ENCODE assay signal across 8 cellular contexts in the genomic region with DNA sequence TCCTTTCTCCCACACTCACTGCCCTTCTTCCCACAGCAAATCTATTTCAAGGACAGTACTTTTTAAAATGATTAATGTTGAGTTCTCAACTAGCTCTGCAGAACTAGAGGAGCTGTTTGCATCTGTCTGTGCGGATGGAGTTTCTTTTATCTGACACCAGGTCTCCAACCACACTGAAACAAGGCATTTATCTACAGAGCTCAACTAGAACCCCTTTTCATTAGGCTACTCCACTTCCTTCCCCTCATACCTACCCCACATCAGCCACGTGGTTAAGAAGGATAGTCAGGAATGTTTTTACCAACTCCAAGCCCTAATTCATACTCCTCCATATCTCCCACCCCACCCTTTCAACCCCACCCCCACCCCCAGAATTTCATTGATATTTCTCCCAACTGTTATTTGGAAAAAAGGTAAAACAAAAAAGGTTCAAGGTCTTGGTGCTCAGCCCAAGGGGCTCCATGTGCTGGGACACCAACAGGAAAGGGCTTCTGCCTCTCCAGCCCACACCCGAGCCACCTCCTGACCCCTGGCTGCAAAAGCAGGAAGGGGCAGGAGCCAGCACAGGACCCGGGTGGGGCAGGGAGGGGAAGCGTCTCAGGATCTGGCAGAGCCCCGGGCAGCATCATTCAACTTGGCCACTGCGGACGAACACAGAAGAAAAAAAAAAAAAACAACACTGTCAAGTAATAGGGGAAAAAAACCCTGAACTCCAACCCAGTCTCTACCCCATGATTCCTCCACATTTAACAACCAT. TPM values are rescaled to one million over a fixed set of nuclear protein-coding genes. Genes with fewer than 3 reads are reported as not detected.
DNase-seq lines count a peak whose midpoint lies in the region; ATAC-seq and TF ChIP-seq lines count a peak whose summit lies in the region.

No MANE protein-coding gene starts in this region.

- no peaks in the 10 kb centered on the region for H3K27me3 ChIP-seq in mammary epithelial cell (ENCODE audit: insufficient read depth, low read length)
- H3K27me3 ChIP-seq in lung (ENCODE audit: control insufficient read depth, insufficient read depth): no peaks in the 10 kb centered on the region
- H3K27me3 ChIP-seq in transverse colon: no peaks in the 10 kb centered on the region

- TSS peak; percentile 68 for BruUV-seq in mammary epithelial cell (replicated peaks; lab: Mats Ljungman, UMichigan)

- ATAC-seq in lung (ENCODE audit: insufficient read depth, low FRiP score): no peak

- H3K27ac Mint-ChIP-seq in activated CD4-positive, alpha-beta T cell treated with anti-CD3 and anti-CD28 coated beads, Interleukin-2, amount 10 ng/mL, durations not matched to agents 24 days and 14 days: peak overlapping the region; percentile 82

- H3K4me3 ChIP-seq in mammary epithelial cell (replicated peaks in 1 of 3; ENCODE audit: insufficient read depth in 1 of 3, low read depth in 2 of 3, low read length in 3 of 3) (no peak overlapping the region), lung (no peak overlapping the region), transverse colon (no peak overlapping the region)

- intact Hi-C loops in activated CD4-positive, alpha-beta T cell treated with anti-CD3 and anti-CD28 coated beads, Interleukin-2, amount 10 ng/mL, durations not matched to agents 24 days and 14 days (cut with micrococcal nuclease): loop anchor here (5.0 kb wide), 2 partner anchors 135 to 160 kb away; partner anchors contain the start of gene TARS2
- intact Hi-C loops in mammary epithelial cell (cut with micrococcal nuclease): loop anchor here (10.0 kb wide), 1 partner anchor 148 kb away; no protein-coding TSS in a partner anchor
- intact Hi-C loops in transverse colon (cut with DNase I; ENCODE audit: low total_unique reads): no loop called here

- H2AFZ ChIP-seq in mammary epithelial cell (ENCODE audit: low read depth, low read length): no peak overlapping the region

- TF ChIP-seq EP300 in transverse colon (IDR thresholded peaks at IDR 0.05; ENCODE audit: low read depth): no peak

- H3K36me3 ChIP-seq in mammary epithelial cell (ENCODE audit: insufficient read depth, low read length) (peaks cover 24% of the 10 kb centered on the region), lung (ENCODE audit: control insufficient read depth in 2 of 2, insufficient read depth in 2 of 2, low read length in 2 of 2) (peaks cover 22 to 36% of the 10 kb centered on the region in 2 donors), transverse colon (peaks cover 0 to 52% (median 17%) of the 10 kb centered on the region in 4 donors)

- H3K4me1 ChIP-seq in mammary epithelial cell (ENCODE audit: insufficient read depth, low read length): peaks cover 69% of the 10 kb centered on the region
- H3K4me1 ChIP-seq in lung (ENCODE audit: control insufficient read depth in 2 of 2, insufficient read depth in 2 of 2, low read length in 2 of 2): peaks cover 5 to 26% of the 10 kb centered on the region in 2 donors
- H3K4me1 ChIP-seq in transverse colon: peaks cover 13 to 40% (median 22%) of the 10 kb centered on the region in 4 donors

- H3K9me3 ChIP-seq in mammary epithelial cell (replicated peaks; ENCODE audit: insufficient read depth, low read length) (no peaks in the 10 kb centered on the region), lung (ENCODE audit: control insufficient read depth in 2 of 2, insufficient read depth in 1 of 2, low read length in 1 of 2) (no peaks in the 10 kb centered on the region), transverse colon (no peaks in the 10 kb centered on the region)

- TF ChIP-seq CTCF in mammary epithelial cell (conservative IDR thresholded peaks at IDR 0.05 in 1 of 2, IDR thresholded peaks at IDR 0.05 in 1 of 2; ENCODE audit: extremely low read depth in 1 of 2, insufficient read depth in 1 of 2, low read depth in 1 of 2, low read length in 2 of 2): no peak
- TF ChIP-seq CTCF in lung (IDR thresholded peaks at IDR 0.05; ENCODE audit: control extremely low read depth, extremely low read depth): no peak
- TF ChIP-seq CTCF in transverse colon (IDR thresholded peaks at IDR 0.05): no peak

- no peaks in the 10 kb centered on the region for H4K20me1 ChIP-seq in mammary epithelial cell (ENCODE audit: insufficient read depth, low read length)

- CTCF ChIA-PET in mammary epithelial cell (lab: Charles Lee; ENCODE audit: low non-redundant PET): no interaction called here

- peaks cover 65% of the 10 kb centered on the region for H3K4me1 Mint-ChIP-seq in activated CD4-positive, alpha-beta T cell treated with anti-CD3 and anti-CD28 coated beads, Interleukin-2, amount 10 ng/mL, durations not matched to agents 24 days and 14 days

- no peak overlapping the region for H3K9ac ChIP-seq in mammary epithelial cell (ENCODE audit: insufficient read depth, low read length)

- no peak overlapping the region for H3K4me2 ChIP-seq in mammary epithelial cell (ENCODE audit: insufficient read depth, low read depth, low read length)

- no peaks in the 10 kb centered on the region for H3K9me3 Mint-ChIP-seq in activated CD4-positive, alpha-beta T cell treated with anti-CD3 and anti-CD28 coated beads, Interleukin-2, amount 10 ng/mL, durations not matched to agents 24 days and 14 days

- H3K79me2 ChIP-seq in mammary epithelial cell (ENCODE audit: insufficient read depth, low read length): peaks cover 61% of the 10 kb centered on the region

- DNase-seq in activated CD4-positive, alpha-beta T cell treated with anti-CD3 and anti-CD28 coated beads, Interleukin-2, amount 10 ng/mL, durations not matched to agents 24 days and 14 days: no peak
- DNase-seq in activated CD4-positive, alpha-beta T cell treated with anti-CD3 and anti-CD28 coated beads, Interleukin-2, amount 50 U/mL, for 4 hours: no peak
- DNase-seq in mammary epithelial cell (no peak), lung (ENCODE audit: low spot score) (no peak), transverse colon (no peak), NCI-H69 (lab: John Stamatoyannopoulos, UW) (no peak), NCI-H446 treated with DMSO at 0.1 percent for 48 hours (lab: John Stamatoyannopoulos, UW) (no peak), mesenteric fat pad (ENCODE audit: low spot score) (no peak)

- TF ChIP-seq POLR2A in transverse colon (IDR thresholded peaks at IDR 0.05): no peak

- peak overlapping the region; percentile 67 for H3K4me3 Mint-ChIP-seq in activated CD4-positive, alpha-beta T cell treated with anti-CD3 and anti-CD28 coated beads, Interleukin-2, amount 10 ng/mL, durations not matched to agents 24 days and 14 days

- in situ Hi-C loops in mammary epithelial cell (cut with MboI; ENCODE audit: low sequenced_read_pairs in 2 of 2) (no loop called here), transverse colon (cut with MboI; ENCODE audit: low pct_ligation_motif_present in 1 of 4, low pct_unique_long_range_greater_than_20kb in 1 of 4, low sequenced_read_pairs in 3 of 4) (no loop called here)

- H3K36me3 Mint-ChIP-seq in activated CD4-positive, alpha-beta T cell treated with anti-CD3 and anti-CD28 coated beads, Interleukin-2, amount 10 ng/mL, durations not matched to agents 24 days and 14 days (ENCODE audit: low read depth): peaks cover 77% of the 10 kb centered on the region

- no peaks in the 10 kb centered on the region for H3K27me3 Mint-ChIP-seq in activated CD4-positive, alpha-beta T cell treated with anti-CD3 and anti-CD28 coated beads, Interleukin-2, amount 10 ng/mL, durations not matched to agents 24 days and 14 days

- dilution Hi-C loops in mammary epithelial cell (cut with HindIII; ENCODE audit: low sequenced_read_pairs): no loop called here

- peak overlapping the region; percentile 39 for H3K27ac ChIP-seq in mammary epithelial cell (ENCODE audit: insufficient read depth, low read depth, low read length)
- H3K27ac ChIP-seq in lung (ENCODE audit: low read depth in 1 of 2, low read length in 1 of 2): peak overlapping the region; percentile 6 to 49
- peak overlapping the region; percentile 73 to 80 (median 75) for H3K27ac ChIP-seq in transverse colon

- WGBS in mammary epithelial cell (ENCODE audit: low coverage, missing lambda C conversion rate): 46% methylated on average over 4 of the region's 8 CpGs
- 35 to 40% methylated on average over 8 of the region's 8 CpGs for WGBS in lung, 2 donors
- 34 to 44% methylated on average over 6 to 8 of the region's 8 CpGs for WGBS in transverse colon (ENCODE audit: low coverage in 1 of 2), 2 donors

RNA-seq across cellular contexts. Expression of gene ENSA, which starts 7.0 kb away (rescaled TPM):
- 244 and 248 TPM in 2 replicates for total RNA-seq in activated CD4-positive, alpha-beta T cell treated with anti-CD3 and anti-CD28 coated beads, Interleukin-2, amount 10 ng/mL, durations not matched to agents 24 days and 14 days
- total RNA-seq in mammary epithelial cell (100 to 1,000 TPM in 1 of 2 donors, 10 to 100 TPM in 1; 62.5 to 178 TPM), lung (100 to 1,000 TPM; 133 to 245 TPM), transverse colon (100 to 1,000 TPM; 111 to 174 (median 158) TPM), mesenteric fat pad (138 TPM)
- polyA plus RNA-seq in mammary epithelial cell (114 TPM), lung (100 to 1,000 TPM; 133 to 184 TPM)
- polyA minus RNA-seq in mammary epithelial cell: 28.8 TPM

RNA-seq across cellular contexts. Expression of gene MCL1, which starts 43.0 kb away (rescaled TPM):
- 278 and 280 TPM in 2 replicates for total RNA-seq in activated CD4-positive, alpha-beta T cell treated with anti-CD3 and anti-CD28 coated beads, Interleukin-2, amount 10 ng/mL, durations not matched to agents 24 days and 14 days
- total RNA-seq in mammary epithelial cell: 100 to 1,000 TPM; 289 to 455 TPM
- polyA plus RNA-seq in mammary epithelial cell: 126 TPM
- polyA minus RNA-seq in mammary epithelial cell: 272 TPM
- total RNA-seq in lung: 100 to 1,000 TPM; 293 to 336 TPM
- 100 to 1,000 TPM; 109 to 307 TPM for polyA plus RNA-seq in lung
- 100 to 1,000 TPM; 176 to 395 (median 269) TPM for total RNA-seq in transverse colon
- 697 TPM for total RNA-seq in mesenteric fat pad
